Comparison of ENCODE assay signal across 10 cellular contexts in the genomic region with DNA sequence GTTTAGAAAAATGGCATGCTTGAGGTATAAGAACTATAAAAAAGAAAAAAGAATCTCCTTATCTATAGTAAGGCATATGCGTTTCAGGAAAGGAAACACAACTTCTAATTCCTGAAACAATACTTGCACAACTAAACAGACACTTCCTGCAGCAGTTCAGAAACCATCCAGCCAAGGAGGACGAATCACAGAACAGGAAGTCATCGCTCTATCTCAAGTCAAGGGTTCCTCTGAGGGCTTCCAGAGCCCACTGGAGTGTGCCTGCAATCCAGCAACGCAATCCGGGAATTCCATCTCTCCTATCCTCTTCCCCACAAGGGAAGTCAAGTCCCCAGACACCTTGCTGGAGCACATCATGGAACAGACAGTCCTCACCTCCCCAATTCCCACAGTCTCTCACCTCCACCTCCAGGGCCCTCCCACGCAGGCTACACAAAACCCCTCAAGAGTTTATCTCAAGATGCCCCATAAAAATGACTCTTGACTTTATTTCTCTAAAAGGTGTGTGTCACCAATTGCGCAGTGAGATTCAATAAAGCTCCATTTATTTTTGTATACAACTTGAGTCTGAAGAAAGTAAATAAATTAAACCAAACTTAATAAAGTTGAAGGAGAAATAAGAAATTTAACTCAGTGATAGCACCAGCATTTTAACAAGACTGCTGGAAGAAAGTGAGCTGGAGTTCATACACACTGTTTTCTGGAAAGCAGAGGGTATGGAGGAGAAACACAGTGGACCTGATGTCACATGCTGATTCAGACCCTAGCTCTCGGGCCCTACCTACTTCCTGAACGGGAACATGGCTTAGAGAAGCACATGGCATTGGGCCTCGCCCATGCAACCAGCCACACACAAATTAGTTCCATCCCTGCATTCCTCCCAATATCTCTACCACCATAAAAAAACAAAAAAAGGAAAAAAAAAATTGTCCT.
DNase-seq lines count a peak whose midpoint lies in the region; ATAC-seq lines count a peak whose summit lies in the region.
"Had no signal": no experiment of that assay in that cellular context is flagged by ENCODE, and none has a peak within 500 bp of the region (broad histone marks: within the 10 kb centered on the region; RNA-seq: fewer than 3 reads in every experiment).

No MANE protein-coding gene starts in this region.

- ATAC-seq in GM21529 (IDR thresholded peaks at IDR 0.05; ENCODE audit: unreplicated experiment): peak; percentile 28
- ATAC-seq: activated CD8-positive, alpha-beta memory T cell treated with anti-CD3 and anti-CD28 coated beads, Interleukin-2, amount 10 ng/mL, durations not matched to agents 7 days and 5 days; K562 had no signal

- peak overlapping the region; percentile 2 for H3K27ac ChIP-seq in layer of hippocampus (ENCODE audit: low read depth, low read length)

- peak; percentile 69 for DNase-seq in CD1c-positive myeloid dendritic cell (ENCODE audit: extremely low spot score)
- DNase-seq in NOMO-1 treated with dmso at 0.1 percent for 144 hours (lab: John Stamatoyannopoulos, UW; ENCODE audit: unreplicated experiment): peak; percentile 8
- DNase-seq in D341Med (ENCODE audit: low spot score): no peak
- no peak for DNase-seq in NCI-H510A treated with DMSO at 0.1 percent for 48 hours (lab: John Stamatoyannopoulos, UW)
- DNase-seq in activated CD4-positive, CD25-positive, alpha-beta regulatory T cell treated with anti-CD3 and anti-CD28 coated beads, Interleukin-2, amount 50 U/mL, for 72 hours: no peak
- DNase-seq in NCI-H524 treated with DMSO at 0.1 percent for 48 hours (lab: John Stamatoyannopoulos, UW): no peak
- DNase-seq: activated CD8-positive, alpha-beta memory T cell treated with anti-CD3 and anti-CD28 coated beads, Interleukin-2, amount 10 ng/mL, durations not matched to agents 7 days and 5 days had no signal

- H3K27me3 ChIP-seq in layer of hippocampus (ENCODE audit: control insufficient read depth, insufficient read depth, low read length): no peaks in the 10 kb centered on the region

Comparison
In these comparisons a context has a peak if more than half of its experiments do, and no peak if none do; other contexts are left out.
1. DNase-seq: peak in CD1c-positive myeloid dendritic cell (single experiment) and NOMO-1 treated with dmso at 0.1 percent for 144 hours (single experiment); none in D341Med (single experiment), NCI-H510A treated with DMSO at 0.1 percent for 48 hours (single experiment), activated CD4-positive, CD25-positive, alpha-beta regulatory T cell treated with anti-CD3 and anti-CD28 coated beads, Interleukin-2, amount 50 U/mL, for 72 hours (single experiment) and NCI-H524 treated with DMSO at 0.1 percent for 48 hours (single experiment).